In the genomic region with DNA sequence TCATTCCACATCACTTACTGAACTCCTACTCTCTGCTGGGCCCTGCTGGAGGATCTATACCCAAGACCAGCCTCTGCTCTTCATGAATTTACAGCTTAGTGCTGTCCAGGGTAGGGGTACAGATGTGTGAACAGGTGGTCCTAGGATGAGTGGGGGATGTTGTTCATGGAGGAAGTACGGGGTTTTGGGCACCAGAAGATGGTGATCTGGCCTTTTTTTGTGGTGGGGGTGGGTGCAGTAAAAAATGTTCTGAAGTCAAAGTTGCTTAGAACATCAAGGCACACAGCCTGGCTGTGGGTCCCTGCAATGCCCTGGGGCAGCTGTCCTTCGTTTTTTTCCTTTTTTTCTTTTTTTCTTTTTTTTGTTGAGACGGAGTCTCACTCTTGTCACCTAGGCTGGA, we compare ENCODE assay signal across 13 cellular contexts. TPM values are rescaled to one million over a fixed set of nuclear protein-coding genes. Genes with fewer than 3 reads are reported as not detected.
A peak's percentile ranks its signal among the peaks of the same experiment; 100 is the strongest.
DNase-seq lines count a peak whose midpoint lies in the region; ATAC-seq and TF ChIP-seq lines count a peak whose summit lies in the region.
"Had no signal": no experiment of that assay in that cellular context is flagged by ENCODE, and none has a peak within 500 bp of the region (broad histone marks: within the 10 kb centered on the region; RNA-seq: fewer than 3 reads in every experiment).

No MANE protein-coding gene starts in this region.

- in situ Hi-C loops in GM13977 (cut with MboI; ENCODE audit: low pct_unique_long_range_greater_than_20kb, low sequenced_read_pairs, unreplicated experiment), result no loop called here

- intact Hi-C loops in activated CD4-positive, alpha-beta T cell treated with anti-CD3 and anti-CD28 coated beads, Interleukin-2, amount 10 ng/mL, durations not matched to agents 24 days and 14 days (cut with micrococcal nuclease), result no loop called here
- intact Hi-C loops in CD4-positive, alpha-beta T cell (cut with DNase I, micrococcal nuclease), result no loop called here
- intact Hi-C loops in OCI-LY7 (cut with micrococcal nuclease; ENCODE audit: unreplicated experiment), result no loop called here
- intact Hi-C loops in naive thymus-derived CD4-positive, alpha-beta T cell (cut with micrococcal nuclease), result no loop called here
- intact Hi-C loops in colonic mucosa (cut with DNase I), result no loop called here

- H3K4me3 ChIP-seq in OCI-LY7 (ENCODE audit: low read depth, low read length, poor library complexity, severe bottlenecking) (peak overlapping the region; percentile 22), colonic mucosa (no peak overlapping the region)
- no peak overlapping the region for H3K4me3 ChIP-seq in naive thymus-derived CD4-positive, alpha-beta T cell (ENCODE audit: low read length)
- H3K4me3 ChIP-seq: PC-9, SK-N-MC had no signal

- no peaks in the 10 kb centered on the region for H3K9me3 ChIP-seq in CD4-positive, alpha-beta T cell (ENCODE audit: control insufficient read depth, low read length)
- H3K9me3 ChIP-seq in OCI-LY7 (ENCODE audit: low read length) (no peaks in the 10 kb centered on the region), colonic mucosa (no peaks in the 10 kb centered on the region)
- no peaks in the 10 kb centered on the region for H3K9me3 ChIP-seq in naive thymus-derived CD4-positive, alpha-beta T cell (ENCODE audit: control insufficient read depth in 2 of 3, low read length in 3 of 3)

- no peak overlapping the region for H3K27ac ChIP-seq in CD4-positive, alpha-beta T cell (ENCODE audit: low read depth, low read length)
- peak overlapping the region; percentile 44 for H3K27ac ChIP-seq in OCI-LY7 (ENCODE audit: low read depth, low read length, poor library complexity, severe bottlenecking)
- no peak overlapping the region for H3K27ac ChIP-seq in naive thymus-derived CD4-positive, alpha-beta T cell (ENCODE audit: low read depth, low read length)
- H3K27ac ChIP-seq in colonic mucosa, result no peak overlapping the region
- H3K27ac ChIP-seq: PC-9, SK-N-MC had no signal

- no peaks in the 10 kb centered on the region for H4K20me1 ChIP-seq in OCI-LY7 (ENCODE audit: insufficient read depth, low read length)

- peaks cover 45% of the 10 kb centered on the region for H3K4me1 ChIP-seq in OCI-LY7 (ENCODE audit: insufficient read depth, low read length, poor library complexity, severe bottlenecking)
- H3K4me1 ChIP-seq in naive thymus-derived CD4-positive, alpha-beta T cell (ENCODE audit: control insufficient read depth in 2 of 2, insufficient read depth in 2 of 2, low read length in 2 of 2), result peaks cover 10 to 17% of the 10 kb centered on the region in 2 donors
- no peaks in the 10 kb centered on the region for H3K4me1 ChIP-seq in colonic mucosa

- peak overlapping the region; percentile 38; the same call in 1 of the 2 replicates for H2AFZ ChIP-seq in OCI-LY7 (ENCODE audit: low read length)
- H2AFZ ChIP-seq: PC-9 had no signal

- no peaks in the 10 kb centered on the region for H3K36me3 Mint-ChIP-seq in activated CD4-positive, alpha-beta T cell treated with anti-CD3 and anti-CD28 coated beads, Interleukin-2, amount 10 ng/mL, durations not matched to agents 24 days and 14 days (ENCODE audit: low read depth)
- H3K36me3 Mint-ChIP-seq in CD4-positive, alpha-beta T cell (ENCODE audit: low read depth), result no peaks in the 10 kb centered on the region
- no peaks in the 10 kb centered on the region for H3K36me3 Mint-ChIP-seq in naive thymus-derived CD4-positive, alpha-beta T cell
- H3K36me3 Mint-ChIP-seq: CD8-positive, alpha-beta memory T cell had no signal

- H3K9me2 ChIP-seq in OCI-LY7 (ENCODE audit: insufficient read depth, low read length), result no peaks in the 10 kb centered on the region

- no peaks in the 10 kb centered on the region for H3K27me3 ChIP-seq in CD4-positive, alpha-beta T cell (ENCODE audit: control insufficient read depth, insufficient read depth, low read length)
- no peaks in the 10 kb centered on the region for H3K27me3 ChIP-seq in naive thymus-derived CD4-positive, alpha-beta T cell (ENCODE audit: control insufficient read depth in 2 of 2, insufficient read depth in 2 of 2, low read length in 2 of 2)
- H3K27me3 ChIP-seq in colonic mucosa, result peaks cover 12% of the 10 kb centered on the region

- no peak for TF ChIP-seq CTCF in CD4-positive, alpha-beta T cell (IDR thresholded peaks at IDR 0.05)
- TF ChIP-seq CTCF in OCI-LY7 (conservative IDR thresholded peaks at IDR 0.05; ENCODE audit: low read length), result no peak
- TF ChIP-seq CTCF in colonic mucosa (IDR thresholded peaks at IDR 0.05), result no peak
- no peak for TF ChIP-seq CTCF in GM13977 (IDR thresholded peaks at IDR 0.05; ENCODE audit: extremely low read depth, insufficient read depth, missing control alignments)

- H3K4me1 Mint-ChIP-seq in activated CD4-positive, alpha-beta T cell treated with anti-CD3 and anti-CD28 coated beads, Interleukin-2, amount 10 ng/mL, durations not matched to agents 24 days and 14 days, result peaks cover 38% of the 10 kb centered on the region
- H3K4me1 Mint-ChIP-seq in CD4-positive, alpha-beta T cell (ENCODE audit: low read depth), result peaks cover 51% of the 10 kb centered on the region
- H3K4me1 Mint-ChIP-seq in naive thymus-derived CD4-positive, alpha-beta T cell, result peaks cover 15 to 53% (median 46%) of the 10 kb centered on the region in 7 donors

- DNase-seq in activated CD4-positive, alpha-beta T cell treated with anti-CD3 and anti-CD28 coated beads, Interleukin-2, amount 10 ng/mL, durations not matched to agents 24 days and 14 days, result no peak
- DNase-seq in activated CD4-positive, alpha-beta T cell treated with anti-CD3 and anti-CD28 coated beads for 4 hours, result no peak
- DNase-seq in CD4-positive, alpha-beta T cell, result no peak
- peak; percentile 42 for DNase-seq in OCI-LY7 (ENCODE audit: low spot score)
- no peak for DNase-seq in naive thymus-derived CD4-positive, alpha-beta T cell
- no peak for DNase-seq in colonic mucosa
- DNase-seq in GM13977 (ENCODE audit: low spot score), result no peak
- DNase-seq: CD8-positive, alpha-beta memory T cell; DMS 273 treated with DMSO at 0.1 percent for 48 hours; NCI-H345; PC-9 had no signal

- H3K36me3 ChIP-seq in OCI-LY7 (ENCODE audit: insufficient read depth, low read length), result no peaks in the 10 kb centered on the region
- H3K36me3 ChIP-seq in naive thymus-derived CD4-positive, alpha-beta T cell (ENCODE audit: control insufficient read depth in 2 of 3, insufficient read depth in 3 of 3, low read length in 3 of 3), result no peaks in the 10 kb centered on the region
- no peaks in the 10 kb centered on the region for H3K36me3 ChIP-seq in colonic mucosa

- peak overlapping the region; percentile 21 for H3K4me3 Mint-ChIP-seq in activated CD4-positive, alpha-beta T cell treated with anti-CD3 and anti-CD28 coated beads, Interleukin-2, amount 10 ng/mL, durations not matched to agents 24 days and 14 days
- peak overlapping the region; percentile 70 for H3K4me3 Mint-ChIP-seq in CD4-positive, alpha-beta T cell
- peak overlapping the region in 8 of 10 donors; percentile 24 to 82 (median 60) for H3K4me3 Mint-ChIP-seq in naive thymus-derived CD4-positive, alpha-beta T cell

- peak overlapping the region; percentile 41 for H3K27ac Mint-ChIP-seq in activated CD4-positive, alpha-beta T cell treated with anti-CD3 and anti-CD28 coated beads, Interleukin-2, amount 10 ng/mL, durations not matched to agents 24 days and 14 days
- H3K27ac Mint-ChIP-seq in CD4-positive, alpha-beta T cell, result peak overlapping the region; percentile 73
- peak overlapping the region in 8 of 9 donors; percentile 22 to 84 (median 73) for H3K27ac Mint-ChIP-seq in naive thymus-derived CD4-positive, alpha-beta T cell

- H3K9ac ChIP-seq in colonic mucosa (ENCODE audit: low read depth in 2 of 2, low read length in 2 of 2), result no peak overlapping the region

- no peaks in the 10 kb centered on the region for H3K9me3 Mint-ChIP-seq in activated CD4-positive, alpha-beta T cell treated with anti-CD3 and anti-CD28 coated beads, Interleukin-2, amount 10 ng/mL, durations not matched to agents 24 days and 14 days
- no peaks in the 10 kb centered on the region for H3K9me3 Mint-ChIP-seq in CD4-positive, alpha-beta T cell
- no peaks in the 10 kb centered on the region for H3K9me3 Mint-ChIP-seq in naive thymus-derived CD4-positive, alpha-beta T cell
- H3K9me3 Mint-ChIP-seq: CD8-positive, alpha-beta memory T cell had no signal

- peak overlapping the region; percentile 54 for H3K4me2 ChIP-seq in OCI-LY7 (ENCODE audit: low read length)
- H3K4me2 ChIP-seq: PC-9 had no signal

- no TSS peak for BruUV-seq in OCI-LY7 (replicated peaks; lab: Mats Ljungman, UMichigan)

- no peaks in the 10 kb centered on the region for H3K79me2 ChIP-seq in OCI-LY7 (ENCODE audit: insufficient read depth, low read depth, low read length)

- H3K27me3 Mint-ChIP-seq in activated CD4-positive, alpha-beta T cell treated with anti-CD3 and anti-CD28 coated beads, Interleukin-2, amount 10 ng/mL, durations not matched to agents 24 days and 14 days, result no peaks in the 10 kb centered on the region
- H3K27me3 Mint-ChIP-seq in CD4-positive, alpha-beta T cell, result no peaks in the 10 kb centered on the region
- H3K27me3 Mint-ChIP-seq in naive thymus-derived CD4-positive, alpha-beta T cell, result no peaks in the 10 kb centered on the region
- H3K27me3 Mint-ChIP-seq: CD8-positive, alpha-beta memory T cell had no signal

- no peak for ATAC-seq in CD4-positive, alpha-beta T cell (ENCODE audit: poor library complexity)
- ATAC-seq in naive thymus-derived CD4-positive, alpha-beta T cell, result no peak
- ATAC-seq in GM18873 (IDR thresholded peaks at IDR 0.05; ENCODE audit: low FRiP score, unreplicated experiment), result no peak

- POLR2A ChIA-PET in CD4-positive, alpha-beta T cell (lab: Charles Lee), result interaction anchor here (0.6 to 1.3 kb wide), 2 partner anchors 186 to 214 kb away, joined by 3 to 4 read pairs; no protein-coding TSS in a partner anchor
- POLR2A ChIA-PET in OCI-LY7 (lab: Charles Lee), result interaction anchor here (0.5 to 0.6 kb wide), 3 partner anchors 93 to 383 kb away, joined by 3 to 7 read pairs (median 4); no protein-coding TSS in a partner anchor
- POLR2A ChIA-PET in naive thymus-derived CD4-positive, alpha-beta T cell (lab: Charles Lee), result interaction anchor here (0.6 kb wide), 1 partner anchor 105 kb away, joined by 3 read pairs; no protein-coding TSS in a partner anchor

- CTCF ChIA-PET in CD4-positive, alpha-beta T cell (lab: Charles Lee), result no interaction called here
- CTCF ChIA-PET in OCI-LY7 (lab: Charles Lee; ENCODE audit: unreplicated experiment), result no interaction called here
- CTCF ChIA-PET in naive thymus-derived CD4-positive, alpha-beta T cell (lab: Charles Lee), result interaction anchor here (1.2 kb wide), 1 partner anchor 12 kb away, joined by 3 read pairs; no protein-coding TSS in a partner anchor

RNA-seq across cellular contexts. Expression of a gene that starts 34.2 kb away (rescaled TPM):
- total RNA-seq in activated CD4-positive, alpha-beta T cell treated with anti-CD3 and anti-CD28 coated beads, Interleukin-2, amount 10 ng/mL, durations not matched to agents 24 days and 14 days, result 30.6 and 31.0 TPM in 2 replicates
- 10 to 100 TPM; 16.0 to 16.1 TPM for total RNA-seq in CD4-positive, alpha-beta T cell
- total RNA-seq in OCI-LY7 (2014; rRNA removed; shearing (Covaris generic)), result 6.5 and 10.3 TPM in 2 replicates
- total RNA-seq in OCI-LY7 (2022) (35.9 and 36.1 TPM in 2 replicates), colonic mucosa (10 to 100 TPM; 19.7 to 24.8 TPM)
- total RNA-seq in naive thymus-derived CD4-positive, alpha-beta T cell, result 10 to 100 TPM; 18.1 to 25.7 (median 21.0) TPM
- polyA plus RNA-seq in naive thymus-derived CD4-positive, alpha-beta T cell, result 1 to 10 TPM; 4.2 to 9.2 TPM
